13 cellular contexts compared by ENCODE assay signal in the genomic region with DNA sequence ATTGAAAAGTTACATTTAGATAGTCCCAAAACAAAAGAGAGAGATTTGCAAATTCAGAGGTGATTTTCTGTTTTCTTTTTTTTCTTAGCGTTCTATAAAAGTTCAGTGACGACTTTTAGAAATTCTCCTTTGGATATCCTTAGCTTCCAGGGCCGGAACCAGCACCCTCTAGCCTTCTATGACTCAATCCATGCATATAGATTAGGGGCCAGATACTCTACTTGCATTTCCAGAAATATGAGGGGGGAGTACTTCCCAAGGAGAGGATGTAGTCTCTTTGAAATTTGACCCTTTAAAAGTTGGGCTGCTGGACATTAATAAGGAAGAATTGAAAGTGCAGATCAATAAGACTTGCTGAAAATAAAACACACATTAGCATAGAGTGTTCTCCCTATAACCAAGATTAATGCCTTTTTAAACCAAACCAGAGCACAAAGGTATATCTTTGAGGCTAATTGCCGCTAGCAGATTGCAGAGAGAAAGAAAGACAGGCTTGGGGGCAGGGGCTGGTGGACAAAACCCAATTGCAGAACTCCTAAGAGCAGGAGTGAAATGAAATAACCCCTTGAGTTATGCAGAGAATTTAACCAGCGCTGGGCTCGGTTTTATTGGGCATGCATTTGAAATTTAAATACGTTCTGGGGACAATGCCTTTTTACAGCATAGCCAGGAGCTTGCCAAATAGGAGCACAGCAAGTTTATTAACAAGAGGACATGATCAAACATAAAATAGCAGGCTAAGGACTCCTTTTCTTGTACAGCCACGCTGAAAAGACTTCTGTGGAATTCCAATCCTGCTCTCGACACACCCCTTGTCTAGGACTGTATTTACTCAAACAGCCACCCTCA.
DNase-seq lines count a peak whose midpoint lies in the region; ATAC-seq and TF ChIP-seq lines count a peak whose summit lies in the region.
"Had no signal": no experiment of that assay in that cellular context is flagged by ENCODE, and none has a peak within 500 bp of the region (broad histone marks: within the 10 kb centered on the region; RNA-seq: fewer than 3 reads in every experiment).

No MANE protein-coding gene starts in this region.

- H3K27me3 ChIP-seq in cardiac muscle cell, result no peaks in the 10 kb centered on the region
- peaks cover 44% of the 10 kb centered on the region for H3K27me3 ChIP-seq in left ventricle myocardium inferior (ENCODE audit: low read depth)

- intact Hi-C loops in left ventricle myocardium inferior (cut with micrococcal nuclease), result no loop called here

- no peaks in the 10 kb centered on the region for H3K36me3 ChIP-seq in cardiac muscle cell
- H3K36me3 ChIP-seq in left ventricle myocardium inferior, result no peaks in the 10 kb centered on the region
- H3K36me3 ChIP-seq: heart left ventricle, thoracic aorta had no signal

- no peak for ATAC-seq in HG02759 (IDR thresholded peaks at IDR 0.05; ENCODE audit: unreplicated experiment)
- no peak for ATAC-seq in HG03571 (IDR thresholded peaks at IDR 0.05; ENCODE audit: unreplicated experiment)
- ATAC-seq: heart left ventricle, T-helper 17 cell had no signal

- H3K27ac ChIP-seq in cardiac muscle cell, result peak overlapping the region; percentile 16
- H3K27ac ChIP-seq in left ventricle myocardium inferior (replicated peaks), result no peak overlapping the region
- peak overlapping the region; percentile 90 for H3K27ac ChIP-seq in VCaP
- H3K27ac ChIP-seq: coronary artery, heart left ventricle, thoracic aorta had no signal

- H3K4me3 ChIP-seq in cardiac muscle cell (no peak overlapping the region), left ventricle myocardium inferior (no peak overlapping the region)
- H3K4me3 ChIP-seq: coronary artery, heart left ventricle, thoracic aorta had no signal

- TF ChIP-seq CTCF in cardiac muscle cell (IDR thresholded peaks at IDR 0.05; ENCODE audit: low read depth, low read length) (no peak), left ventricle myocardium inferior (IDR thresholded peaks at IDR 0.05; ENCODE audit: borderline replicate concordance) (no peak), VCaP (conservative IDR thresholded peaks at IDR 0.05) (no peak)

- DNase-seq in cardiac muscle cell (ENCODE audit: low read depth in 1 of 2, low spot score in 1 of 2) (peak in 1 of 2 donors; percentile 42), left ventricle myocardium inferior (no peak), iris pigment epithelial cell (ENCODE audit: low read depth) (peak; percentile 47), T-helper 2 cell (no peak), UCSD-AML1 (lab: John Stamatoyannopoulos, UW; ENCODE audit: unreplicated experiment) (no peak)
- DNase-seq: heart left ventricle, NCI-H446, T-helper 17 cell had no signal

- H3K4me1 ChIP-seq in cardiac muscle cell (ENCODE audit: low read depth) (peaks cover 11% of the 10 kb centered on the region), left ventricle myocardium inferior (no peaks in the 10 kb centered on the region)
- H3K4me1 ChIP-seq: heart left ventricle had no signal

- H3K9me3 ChIP-seq in cardiac muscle cell (ENCODE audit: low read depth), result no peaks in the 10 kb centered on the region
- H3K9me3 ChIP-seq in left ventricle myocardium inferior (replicated peaks), result no peaks in the 10 kb centered on the region
- H3K9me3 ChIP-seq: heart left ventricle, thoracic aorta had no signal
